20 cellular contexts compared by ENCODE assay signal in genomic region chr5:71973563-71973962, GRCh38.
DNase-seq lines count a peak whose midpoint lies in the region; ATAC-seq, FAIRE-seq and TF ChIP-seq lines count a peak whose summit lies in the region.
"Had no signal": no experiment of that assay in that cellular context is flagged by ENCODE, and none has a peak within 500 bp of the region (broad histone marks: within the 10 kb centered on the region; RNA-seq: fewer than 3 reads in every experiment).

No MANE protein-coding gene starts in this region.

- TF ChIP-seq POLR2A in HepG2 (IDR thresholded peaks at IDR 0.05; ENCODE audit: insufficient read depth in 1 of 2, low read depth in 2 of 2, low read length in 2 of 2) (no peak), stomach (IDR thresholded peaks at IDR 0.05) (no peak)

- H2AFZ ChIP-seq in HepG2 (ENCODE audit: low read length) = no peak overlapping the region

- no peak for TF ChIP-seq RAD21 in HepG2 (CRISPR knock-in tag; IDR thresholded peaks at IDR 0.05)

- POLR2A ChIA-PET in HepG2 (lab: Yijun Ruan, JAX) = no interaction called here

- in situ Hi-C loops in HepG2 (cut with HindIII; ENCODE audit: extremely low pct_ligation_motif_present, low pct_unique_long_range_greater_than_20kb) = no loop called here

- H3K27ac ChIP-seq in right atrium auricular region (peak overlapping the region; percentile 59 to 75), HepG2 (ENCODE audit: extremely low read length, insufficient read depth, low read length) (peak overlapping the region; percentile 12), stomach (peak overlapping the region in 4 of 5 donors; percentile 41 to 67 (median 60))

- H3K36me3 ChIP-seq in right atrium auricular region (no peaks in the 10 kb centered on the region), HepG2 (replicated peaks in 1 of 2; ENCODE audit: control insufficient read depth in 1 of 2, insufficient read depth in 2 of 2, low read length in 2 of 2) (no peaks in the 10 kb centered on the region), stomach (no peaks in the 10 kb centered on the region)

- H3K79me2 ChIP-seq in HepG2 (ENCODE audit: insufficient read depth, low read length) = no peaks in the 10 kb centered on the region

- CTCF ChIA-PET in HepG2 (lab: Yijun Ruan, JAX; ENCODE audit: low intra/inter-chr PET ratio, low total read pairs) = no interaction called here

- intact Hi-C loops in Right ventricle myocardium inferior (cut with DNase I) (loop anchor here (5.0 kb wide), 1 partner anchor 134 kb away; the partner anchor contains the start of gene MAP1B), HepG2 (cut with micrococcal nuclease; ENCODE audit: unreplicated experiment) (no loop called here), stomach (cut with DNase I; ENCODE audit: low total_unique reads) (no loop called here)

- H3K9me3 ChIP-seq in right atrium auricular region (no peaks in the 10 kb centered on the region), HepG2 (ENCODE audit: low read length) (no peaks in the 10 kb centered on the region), stomach (no peaks in the 10 kb centered on the region)

- TF ChIP-seq CTCF in right atrium auricular region (IDR thresholded peaks at IDR 0.05) (no peak), HepG2 (CRISPR knock-in tag; IDR thresholded peaks at IDR 0.05) (no peak), stomach (IDR thresholded peaks at IDR 0.05) (no peak)

- H3K4me3 ChIP-seq in right atrium auricular region (no peak overlapping the region), HepG2 (replicated peaks in 1 of 3; ENCODE audit: insufficient read depth in 1 of 3, low read depth in 2 of 3, low read length in 3 of 3) (no peak overlapping the region), stomach (no peak overlapping the region)

- peak overlapping the region; percentile 41 for H3K4me2 ChIP-seq in HepG2 (ENCODE audit: low read depth, low read length)

- H3K27me3 ChIP-seq in right atrium auricular region (no peaks in the 10 kb centered on the region), HepG2 (ENCODE audit: control insufficient read depth in 1 of 2, insufficient read depth in 2 of 2, low read length in 2 of 2) (no peaks in the 10 kb centered on the region), stomach (no peaks in the 10 kb centered on the region)

- TF ChIP-seq EP300 in HepG2 (IDR thresholded peaks at IDR 0.05; ENCODE audit: low read depth in 2 of 2, low read length in 2 of 2) (no peak), HepG2 (CRISPR knock-in tag; IDR thresholded peaks at IDR 0.05; ENCODE audit: borderline replicate concordance) (no peak), stomach (IDR thresholded peaks at IDR 0.05) (no peak)

- DNase-seq in right atrium auricular region (ENCODE audit: low spot score) = no peak
- no peak for DNase-seq in Right ventricle myocardium inferior (ENCODE audit: missing footprints)
- no peak for DNase-seq in HepG2 (ENCODE audit: low spot score)
- no peak for DNase-seq in stomach
- DNase-seq in occipital lobe (lab: John Stamatoyannopoulos, UW) = no peak
- no peak for DNase-seq in SIG-M5 treated with dmso at 0.1 percent for 504 hours (lab: John Stamatoyannopoulos, UW; ENCODE audit: unreplicated experiment)
- DNase-seq in iPS-NIHi7 (ENCODE audit: extremely low spot score) = no peak
- DNase-seq: activated CD4-positive, alpha-beta T cell treated with anti-CD3 and anti-CD28 coated beads, Interleukin-2, amount 10 ng/mL, durations not matched to agents 7 days and 5 days; activated CD8-positive, alpha-beta memory T cell treated with anti-CD3 and anti-CD28 coated beads, Interleukin-2, amount 50 U/mL, for 48 hours; activated gamma-delta T cell; CD4-positive, alpha-beta T cell; cortex of kidney; GOT3; Kasumi-1; NCI-H774; stimulated activated CD4-positive, alpha-beta T cell treated with anti-CD3 and anti-CD28 coated beads, Interleukin-2, amount 100 ng/mL, for 48 hours; SW 1271 had no signal

- no peaks in the 10 kb centered on the region for H4K20me1 ChIP-seq in HepG2 (ENCODE audit: insufficient read depth, low read length)

- BruUV-seq in HepG2 (replicated peaks; lab: Mats Ljungman, UMichigan) = no TSS peak

- FAIRE-seq in HepG2 (lab: Jason Lieb, UNC) = no peak
- FAIRE-seq: astrocyte, RCC 7860 had no signal

- 2% methylated on average over 3 of the region's 3 CpGs for WGBS in HepG2 (ENCODE audit: low lambda C conversion rate)
- WGBS in stomach, 5 donors = 58 to 68% (median 65%) methylated on average over 3 of the region's 3 CpGs

- no peak overlapping the region for H3K9ac ChIP-seq in HepG2 (ENCODE audit: insufficient read depth, low read depth, low read length)

- ATAC-seq in Right ventricle myocardium inferior (no peak), HepG2 (0 out of 3 replicates have a peak, but pooled peaks have one; percentile 13), GM21381 (IDR thresholded peaks at IDR 0.05; ENCODE audit: unreplicated experiment) (no peak)

- H3K4me1 ChIP-seq in right atrium auricular region (peaks cover 0 to 32% of the 10 kb centered on the region in 2 donors), HepG2 (ENCODE audit: insufficient read depth, low read length) (peaks cover 29% of the 10 kb centered on the region), stomach (peaks cover 0 to 21% (median 7%) of the 10 kb centered on the region in 4 donors)

TF ChIP-seq in HepG2, 621 proteins besides CTCF, POLR2A, EP300 and RAD21:
- no peak for TF ChIP-seq ZNF235 (CRISPR knock-in tag; IDR thresholded peaks at IDR 0.05; ENCODE audit: borderline replicate concordance)

Comparison
In these comparisons a context has a peak if more than half of its experiments do, and no peak if none do; other contexts are left out.
1. H3K27ac ChIP-seq: peak in every context shown above with its lines; median percentile 67 in right atrium auricular region; 60 in stomach; 12 in HepG2.